In genomic region chr19:9321338-9321737, GRCh38 we compare ENCODE assay signal across 34 cellular contexts.
"Had no signal": no experiment of that assay in that cellular context is flagged by ENCODE, and none has a peak within 500 bp of the region (broad histone marks: within the 10 kb centered on the region; RNA-seq: fewer than 3 reads in every experiment).

No MANE protein-coding gene starts in this region.

- H3K27me3 ChIP-seq: MG63 had no signal

- DNase-seq: Karpas-422, Kasumi-1, MG63, MM.1S, MV-4-11, NCI-H1048, NCI-H1092, NCI-H1092 treated with DMSO at 0.1 percent for 48 hours, NCI-H1105, NCI-H1105 treated with DMSO at 0.1 percent for 48 hours, NCI-H1417, NCI-H1417 treated with DMSO at 0.1 percent for 48 hours, NCI-H1436, NCI-H1436 treated with DMSO at 0.1 percent for 48 hours, NCI-H146, NCI-H1694, NCI-H1694 treated with DMSO at 0.1 percent for 48 hours, NCI-H187, NCI-H187 treated with DMSO at 0.1 percent for 48 hours, NCI-H1930, NCI-H2029, NCI-H2029 treated with DMSO at 0.1 percent for 48 hours, NCI-H2081, NCI-H2081 treated with DMSO at 0.1 percent for 48 hours, NCI-H2107, NCI-H2171, NCI-H2171 treated with DMSO at 0.1 percent for 48 hours, NCI-H2227 treated with DMSO at 0.1 percent for 48 hours, NCI-H226, NCI-H345, NCI-H446, NCI-H510A, NCI-H510A treated with DMSO at 0.1 percent for 48 hours, NCI-H524 had no signal

- H3K4me3 ChIP-seq: MG63 had no signal
